In the genomic region with DNA sequence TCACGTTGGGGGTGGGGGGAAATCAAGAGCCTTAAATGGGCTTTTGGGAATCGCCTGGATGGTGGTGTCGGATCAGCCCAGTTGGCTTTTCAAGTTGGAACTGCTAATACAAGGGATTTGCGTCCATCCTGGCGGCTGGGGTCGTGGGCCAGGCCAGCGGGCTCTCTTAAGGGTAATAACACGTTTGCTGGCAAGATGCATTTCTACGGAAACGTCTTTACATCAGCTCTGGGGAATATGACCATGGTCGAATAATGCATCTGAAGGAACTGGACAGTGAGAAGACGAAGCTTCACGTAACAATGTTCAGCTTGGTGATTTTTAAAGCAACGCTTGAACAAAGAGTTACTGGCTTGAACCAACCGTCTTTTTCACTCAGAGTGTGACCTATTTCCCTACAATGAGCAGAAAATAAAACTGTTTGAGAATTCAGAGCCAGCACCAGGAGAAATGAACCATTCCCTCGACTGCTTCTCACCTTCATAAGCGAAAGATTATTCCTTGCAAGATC, we compare ENCODE assay signal across 9 cellular contexts. TPM values are rescaled to one million over a fixed set of nuclear protein-coding genes. Genes with fewer than 3 reads are reported as not detected.
DNase-seq lines count a peak whose midpoint lies in the region; ATAC-seq, FAIRE-seq and TF ChIP-seq lines count a peak whose summit lies in the region.
"Had no signal": no experiment of that assay in that cellular context is flagged by ENCODE, and none has a peak within 500 bp of the region (broad histone marks: within the 10 kb centered on the region; RNA-seq: fewer than 3 reads in every experiment).

No MANE protein-coding gene starts in this region.

- peaks cover 48% of the 10 kb centered on the region for H3K27me3 Mint-ChIP-seq in T-helper 1 cell treated with Interleukin-12 subunit alpha and Interleukin-12 subunit beta and Interleukin-4 antibody, amounts not matched to agents 30 μg/mL and 1 μg/mL, for 36 hours (ENCODE audit: low read depth)

- dilution Hi-C loops in endothelial cell of umbilical vein (cut with MboI; ENCODE audit: extremely low pct_ligation_motif_present, low sequenced_read_pairs): no loop called here

- DNase-seq in T-helper 1 cell: no peak
- peak; percentile 22 to 52 for DNase-seq in PC-9
- DNase-seq in endothelial cell of umbilical vein (ENCODE audit: low read depth, low spot score): peak; percentile 84
- DNase-seq in H54 (ENCODE audit: insufficient read length, low spot score): no peak

- H3K9me3 ChIP-seq in PC-9 (ENCODE audit: insufficient read depth, low read depth) (no peaks in the 10 kb centered on the region), endothelial cell of umbilical vein (replicated peaks; ENCODE audit: control insufficient read depth, insufficient read depth, low read length) (no peaks in the 10 kb centered on the region), mucosa of rectum (ENCODE audit: control insufficient read depth in 2 of 2, low read length in 2 of 2) (no peaks in the 10 kb centered on the region)

- TF ChIP-seq POLR2A in endothelial cell of umbilical vein (IDR thresholded peaks at IDR 0.05; ENCODE audit: low read depth, low read length): peak; percentile 40
- TF ChIP-seq POLR2A in H54 (IDR thresholded peaks at IDR 0.05; ENCODE audit: low read depth, low read length): no peak

- H3K4me1 ChIP-seq in PC-9 (replicated peaks; ENCODE audit: insufficient read depth) (peaks cover 29% of the 10 kb centered on the region), endothelial cell of umbilical vein (ENCODE audit: control insufficient read depth, extremely low read depth, insufficient read depth, low read length) (peaks cover 21% of the 10 kb centered on the region), mucosa of rectum (ENCODE audit: control insufficient read depth in 2 of 2, insufficient read depth in 2 of 2, low read length in 2 of 2) (peaks cover 9 to 10% of the 10 kb centered on the region in 2 donors)

- BruUV-seq in PC-9 (replicated peaks; lab: Mats Ljungman, UMichigan) (no TSS peak), endothelial cell of umbilical vein (replicated peaks; lab: Mats Ljungman, UMichigan) (no TSS peak)

- H3K9me2 ChIP-seq in PC-9 (ENCODE audit: insufficient read depth): no peaks in the 10 kb centered on the region

- no peak overlapping the region for H3K27ac Mint-ChIP-seq in T-helper 1 cell treated with Interleukin-12 subunit alpha and Interleukin-12 subunit beta and Interleukin-4 antibody, amounts not matched to agents 30 μg/mL and 1 μg/mL, for 36 hours

- CTCF ChIA-PET in PC-9 (lab: Charles Lee) (no interaction called here), endothelial cell of umbilical vein (lab: Charles Lee) (interaction anchor here (0.5 to 2.5 kb wide), 11 partner anchors 24 to 1079 kb away, joined by 3 to 13 read pairs (median 3); no protein-coding TSS in a partner anchor)

- H3K27ac ChIP-seq in PC-9: peak overlapping the region; percentile 98
- peak overlapping the region; percentile 100 for H3K27ac ChIP-seq in endothelial cell of umbilical vein (ENCODE audit: insufficient read depth, low read depth, low read length)
- peak overlapping the region; percentile 99 for H3K27ac ChIP-seq in mucosa of rectum (ENCODE audit: low read depth in 2 of 2, low read length in 2 of 2)

- H3K9me1 ChIP-seq in endothelial cell of umbilical vein (replicated peaks; ENCODE audit: control insufficient read depth, extremely low read depth, insufficient read depth, low read length): no peaks in the 10 kb centered on the region

- no peak for FAIRE-seq in endothelial cell of umbilical vein (lab: Jason Lieb, UNC)
- no peak for FAIRE-seq in H54 (lab: Jason Lieb, UNC)

- TF ChIP-seq CTCF in PC-9 (conservative IDR thresholded peaks at IDR 0.05) (no peak), endothelial cell of umbilical vein (IDR thresholded peaks at IDR 0.05; ENCODE audit: extremely low read depth in 1 of 2, insufficient read depth in 1 of 2, low read depth in 1 of 2, low read length in 2 of 2) (no peak)

- peak overlapping the region; percentile 52 for H3K4me3 Mint-ChIP-seq in T-helper 1 cell treated with Interleukin-12 subunit alpha and Interleukin-12 subunit beta and Interleukin-4 antibody, amounts not matched to agents 30 μg/mL and 1 μg/mL, for 36 hours
- H3K4me3 Mint-ChIP-seq: central memory CD8-positive, alpha-beta T cell had no signal

- H3K9ac ChIP-seq in endothelial cell of umbilical vein (replicated peaks; ENCODE audit: extremely low read depth, insufficient read depth, low read length): peak overlapping the region; percentile 100
- H3K9ac ChIP-seq in mucosa of rectum (ENCODE audit: low read depth in 1 of 2, low read length in 2 of 2): peak overlapping the region; percentile 87 to 99

- H3K36me3 ChIP-seq in PC-9 (ENCODE audit: low read depth) (peaks cover 11% of the 10 kb centered on the region), endothelial cell of umbilical vein (ENCODE audit: control insufficient read depth in 2 of 2, extremely low read depth in 1 of 2, insufficient read depth in 2 of 2, low read length in 2 of 2) (peaks cover 0 to 5% of the 10 kb centered on the region in 2 experiments), mucosa of rectum (ENCODE audit: control insufficient read depth in 2 of 2, insufficient read depth in 2 of 2, low read length in 2 of 2) (peaks cover 0 to 5% of the 10 kb centered on the region in 2 donors)

- H3K4me1 Mint-ChIP-seq in T-helper 1 cell treated with Interleukin-12 subunit alpha and Interleukin-12 subunit beta and Interleukin-4 antibody, amounts not matched to agents 30 μg/mL and 1 μg/mL, for 36 hours (ENCODE audit: low read depth): peaks cover 13% of the 10 kb centered on the region

- H3K4me2 ChIP-seq in PC-9 (peak overlapping the region; percentile 79), endothelial cell of umbilical vein (ENCODE audit: insufficient read depth, low read length) (peak overlapping the region; percentile 95)

- ATAC-seq in GM18867 (IDR thresholded peaks at IDR 0.05; ENCODE audit: unreplicated experiment) (no peak), HG02678 (IDR thresholded peaks at IDR 0.05; ENCODE audit: unreplicated experiment) (no peak)

- peaks cover 4% of the 10 kb centered on the region for H3K36me3 Mint-ChIP-seq in T-helper 1 cell treated with Interleukin-12 subunit alpha and Interleukin-12 subunit beta and Interleukin-4 antibody, amounts not matched to agents 30 μg/mL and 1 μg/mL, for 36 hours (ENCODE audit: low read depth)

- H4K20me1 ChIP-seq in PC-9 (ENCODE audit: insufficient read depth) (no peaks in the 10 kb centered on the region), endothelial cell of umbilical vein (replicated peaks; ENCODE audit: control insufficient read depth, extremely low read depth, insufficient read depth, low read length) (no peaks in the 10 kb centered on the region)

- H3K27me3 ChIP-seq in PC-9 (ENCODE audit: insufficient read depth, low read depth) (no peaks in the 10 kb centered on the region), endothelial cell of umbilical vein (ENCODE audit: control insufficient read depth in 2 of 2, insufficient read depth in 2 of 2, low read length in 2 of 2) (no peaks in the 10 kb centered on the region), mucosa of rectum (ENCODE audit: control insufficient read depth in 2 of 2, insufficient read depth in 2 of 2, low read length in 2 of 2) (peaks cover 0 to 3% of the 10 kb centered on the region in 2 donors)

- intact Hi-C loops in PC-9 (cut with micrococcal nuclease; ENCODE audit: unreplicated experiment): loop anchor here (1.0 to 5.0 kb wide), 8 partner anchors 93 to 978 kb away; no protein-coding TSS in a partner anchor
- intact Hi-C loops in endothelial cell of umbilical vein (cut with micrococcal nuclease): loop anchor here (1.0 to 5.0 kb wide), 5 partner anchors 223 to 805 kb away; no protein-coding TSS in a partner anchor

- H3K79me2 ChIP-seq in PC-9 (ENCODE audit: low read depth): peaks cover 30% of the 10 kb centered on the region
- H3K79me2 ChIP-seq in endothelial cell of umbilical vein (ENCODE audit: control insufficient read depth, insufficient read depth, low read length): peaks cover 34% of the 10 kb centered on the region

- H2AFZ ChIP-seq in PC-9 (peak overlapping the region; percentile 74), endothelial cell of umbilical vein (ENCODE audit: low read depth, low read length) (peak overlapping the region; percentile 51)

- H3K4me3 ChIP-seq in PC-9 (peak overlapping the region; percentile 100), endothelial cell of umbilical vein (replicated peaks in 1 of 3; ENCODE audit: insufficient read depth in 1 of 3, low read depth in 1 of 3, low read length in 3 of 3) (peak overlapping the region; percentile 81 to 100 (median 100)), mucosa of rectum (ENCODE audit: low read length in 2 of 2) (peak overlapping the region; percentile 95 to 99)

- POLR2A ChIA-PET in PC-9 (lab: Charles Lee; ENCODE audit: unreplicated experiment) (interaction anchor here (0.7 kb wide), 2 partner anchors 20 to 295 kb away, joined by 6 read pairs; no protein-coding TSS in a partner anchor), endothelial cell of umbilical vein (lab: Charles Lee) (interaction anchor here (0.5 to 1.9 kb wide), 5 partner anchors 223 to 1550 kb away, joined by 3 to 9 read pairs (median 4); no protein-coding TSS in a partner anchor)

- H3F3A ChIP-seq in PC-9 (ENCODE audit: insufficient read depth, low read depth): peaks cover 36% of the 10 kb centered on the region

- no peaks in the 10 kb centered on the region for H3K9me3 Mint-ChIP-seq in T-helper 1 cell treated with Interleukin-12 subunit alpha and Interleukin-12 subunit beta and Interleukin-4 antibody, amounts not matched to agents 30 μg/mL and 1 μg/mL, for 36 hours
- H3K9me3 Mint-ChIP-seq: central memory CD8-positive, alpha-beta T cell had no signal

TF ChIP-seq in endothelial cell of umbilical vein, 7 proteins besides CTCF, POLR2A, EP300 and RAD21:
- TF ChIP-seq POLR2AphosphoS5 (IDR thresholded peaks at IDR 0.05; ENCODE audit: insufficient read depth, low read depth, low read length): no peak
- TF ChIP-seq FOS (IDR thresholded peaks at IDR 0.05; ENCODE audit: borderline replicate concordance, insufficient read depth, low read length): no peak
- no peak for TF ChIP-seq EZH2 (IDR thresholded peaks at IDR 0.05; ENCODE audit: borderline replicate concordance, low read depth, low read length, severe bottlenecking)

RNA-seq across cellular contexts. Expression of a gene that starts 1.6 kb away (rescaled TPM):
- total RNA-seq in PC-9 (2021) (93.2 and 106 TPM in 2 replicates), endothelial cell of umbilical vein (315 and 320 TPM in 2 replicates)
- polyA plus RNA-seq in endothelial cell of umbilical vein: 49.4 and 59.5 TPM in 2 replicates
- polyA plus RNA-seq in endothelial cell of umbilical vein (2011; cell fraction: cytosol; rRNA removed): 48.1 and 49.8 TPM in 2 replicates
- 29.3 and 49.6 TPM in 2 replicates for polyA plus RNA-seq in endothelial cell of umbilical vein (2011; cell fraction: nucleus; rRNA removed)
- 92.8 and 127 TPM in 2 replicates for polyA plus RNA-seq in endothelial cell of umbilical vein (2012)
- 50.2 and 68.0 TPM in 2 replicates for polyA minus RNA-seq in endothelial cell of umbilical vein
- polyA minus RNA-seq in endothelial cell of umbilical vein (2011; cell fraction: cytosol; rRNA and poly(A)+ RNA removed): 0.41 TPM
- polyA minus RNA-seq in endothelial cell of umbilical vein (2011; cell fraction: nucleus; rRNA and poly(A)+ RNA removed): 47.8 and 63.8 TPM in 2 replicates

Comparison
In these comparisons a context has a peak if more than half of its experiments do, and no peak if none do; other contexts are left out.
1. DNase-seq: peak in PC-9 (2 of 2) and endothelial cell of umbilical vein (single experiment); none in T-helper 1 cell (0 of 5) and H54 (single experiment).
2. Peak in every context shown above with its lines, with median percentiles within 50 percentile points of each other: H3K27ac ChIP-seq and H3K4me3 ChIP-seq.